8 cellular contexts compared by ENCODE assay signal in the genomic region with DNA sequence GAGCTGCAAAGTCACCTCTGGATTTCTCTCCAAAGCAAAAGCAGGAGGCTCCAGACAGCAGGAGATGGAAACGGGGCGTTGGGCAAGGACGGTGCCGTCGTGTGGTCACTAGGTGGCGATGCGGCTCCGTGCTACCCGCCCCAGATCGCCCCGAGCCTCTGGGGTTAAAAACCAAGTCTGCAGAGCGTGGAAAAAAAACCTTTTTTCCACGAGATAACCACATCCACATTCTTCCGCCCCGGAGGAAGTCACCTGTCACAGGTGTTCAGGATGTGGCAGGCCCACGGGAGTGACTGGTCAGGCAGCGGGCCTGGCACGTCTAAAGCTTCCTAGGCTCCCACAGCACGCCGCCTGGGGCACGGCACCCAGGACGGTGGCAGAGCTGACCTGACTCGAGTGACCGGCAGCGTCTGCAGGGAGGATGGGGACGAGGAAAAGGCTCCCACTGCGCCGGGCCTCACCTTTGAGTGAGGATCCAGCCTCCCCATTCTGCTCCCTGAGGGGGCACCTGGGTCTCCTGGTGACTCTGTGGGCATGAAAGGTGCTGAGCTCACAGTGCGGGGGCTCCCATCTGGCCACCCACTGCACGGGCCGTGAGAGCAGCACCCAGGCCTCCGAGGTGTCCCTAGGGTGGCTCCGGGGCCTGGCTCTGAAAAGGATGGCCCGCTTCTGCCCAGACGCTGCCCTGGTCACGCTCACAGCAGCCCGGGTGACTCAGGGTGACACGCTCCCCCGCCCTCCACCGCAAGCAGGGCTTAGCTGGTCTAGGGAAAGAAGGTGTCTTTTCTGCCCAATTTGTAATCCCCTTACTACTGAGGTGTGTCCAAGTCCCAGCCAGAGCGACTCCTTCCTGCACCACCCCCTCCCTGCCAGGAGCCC. TPM values are rescaled to one million over a fixed set of nuclear protein-coding genes. Genes with fewer than 3 reads are reported as not detected.
A peak's percentile ranks its signal among the peaks of the same experiment; 100 is the strongest.
DNase-seq lines count a peak whose midpoint lies in the region; ATAC-seq and TF ChIP-seq lines count a peak whose summit lies in the region.

No MANE protein-coding gene starts in this region.

- H3K4me3 Mint-ChIP-seq in Caco-2 (ENCODE audit: unreplicated experiment), result no peak overlapping the region

- DNase-seq in Caco-2, result peak; percentile 84 to 91
- peak; percentile 73 for DNase-seq in M059J (ENCODE audit: low read depth)
- DNase-seq in SK-N-SH, result peak; percentile 95
- DNase-seq in activated naive CD4-positive, alpha-beta T cell treated with Interleukin-2 at 50 U/mL for 16 hours, result peak; percentile 81
- peak; percentile 85 for DNase-seq in germinal center (ENCODE audit: low spot score)
- peak; percentile 69 to 86 (median 83) for DNase-seq in ovary
- peak; percentile 65 to 87 for DNase-seq in tibial artery

- BruUV-seq in Caco-2 (replicated peaks; lab: Mats Ljungman, UMichigan), result no TSS peak

- no peaks in the 10 kb centered on the region for H3K27me3 ChIP-seq in Caco-2 (replicated peaks; ENCODE audit: control insufficient read depth, insufficient read depth, low read length)
- no peaks in the 10 kb centered on the region for H3K27me3 ChIP-seq in SK-N-SH (ENCODE audit: insufficient read depth)
- H3K27me3 ChIP-seq in ovary, result no peaks in the 10 kb centered on the region
- no peaks in the 10 kb centered on the region for H3K27me3 ChIP-seq in tibial artery

- H3K9me3 ChIP-seq in Caco-2 (no peaks in the 10 kb centered on the region), SK-N-SH (no peaks in the 10 kb centered on the region), ovary (no peaks in the 10 kb centered on the region), tibial artery (no peaks in the 10 kb centered on the region)

- H3K9ac ChIP-seq in SK-N-SH, result no peak overlapping the region

- POLR2A ChIA-PET in Caco-2 (lab: Charles Lee) (interaction anchor here (0.5 to 1.3 kb wide), 2 partner anchors 25 to 255 kb away, joined by 3 to 5 read pairs; no protein-coding TSS in a partner anchor), SK-N-SH (lab: Yijun Ruan, JAX) (interaction anchor here (0.6 to 1.6 kb wide), 3 partner anchors 24 to 72 kb away, joined by 4 read pairs; no protein-coding TSS in a partner anchor)

- CTCF ChIA-PET in Caco-2 (lab: Charles Lee) (interaction anchor here (0.6 to 2.4 kb wide), 14 partner anchors 12 to 255 kb away, joined by 3 to 30 read pairs (median 4); no protein-coding TSS in a partner anchor), SK-N-SH (lab: Yijun Ruan, JAX) (interaction anchor here (0.5 to 7.1 kb wide), 80 partner anchors 9 to 669 kb away, joined by 3 to 110 read pairs (median 5); a partner anchor contains a TSS)

- no peak for TF ChIP-seq POLR2A in ovary (IDR thresholded peaks at IDR 0.05)

- intact Hi-C loops in Caco-2 (cut with micrococcal nuclease; ENCODE audit: unreplicated experiment), result loop anchor here (1.0 kb wide), 4 partner anchors 64 to 209 kb away; no protein-coding TSS in a partner anchor
- intact Hi-C loops in ovary (cut with DNase I), result loop anchor here (2.0 to 10.0 kb wide), 6 partner anchors 64 to 210 kb away; no protein-coding TSS in a partner anchor
- intact Hi-C loops in tibial artery (cut with DNase I; ENCODE audit: low total_unique reads), result loop anchor here (5.0 kb wide), 2 partner anchors 182 to 212 kb away; no protein-coding TSS in a partner anchor

- H3K4me1 ChIP-seq in Caco-2, result peaks cover 10% of the 10 kb centered on the region
- peaks cover 5 to 30% of the 10 kb centered on the region in 2 experiments; a peak in 3 of 4 replicates for H3K4me1 ChIP-seq in SK-N-SH (ENCODE audit: control insufficient read depth in 1 of 2, insufficient read depth in 2 of 2, low read depth in 1 of 2, low read length in 1 of 2)
- peaks cover 9% of the 10 kb centered on the region for H3K4me1 ChIP-seq in ovary (ENCODE audit: insufficient read depth)
- peaks cover 0 to 27% (median 21%) of the 10 kb centered on the region in 4 donors for H3K4me1 ChIP-seq in tibial artery

- H3K27ac Mint-ChIP-seq in Caco-2 (ENCODE audit: unreplicated experiment), result no peak overlapping the region

- H3K9me3 Mint-ChIP-seq in Caco-2 (ENCODE audit: unreplicated experiment), result no peaks in the 10 kb centered on the region

- 37% methylated on average over 38 of the region's 41 CpGs for WGBS in SK-N-SH (ENCODE audit: low lambda C conversion rate)
- 36 to 37% (median 37%) methylated on average over 41 of the region's 41 CpGs for WGBS in ovary, 3 donors

- TF ChIP-seq EP300 in SK-N-SH (IDR thresholded peaks at IDR 0.05; ENCODE audit: borderline replicate concordance in 1 of 2, low read depth in 1 of 2, low read length in 1 of 2) (no peak), ovary (IDR thresholded peaks at IDR 0.05) (no peak)

- H3K36me3 Mint-ChIP-seq in Caco-2 (ENCODE audit: insufficient read depth, unreplicated experiment), result peaks cover 64% of the 10 kb centered on the region

- no peak overlapping the region for H2AFZ ChIP-seq in SK-N-SH (ENCODE audit: low read depth)

- peak; percentile 96 to 97 for TF ChIP-seq CTCF in Caco-2 (IDR thresholded peaks at IDR 0.05; ENCODE audit: insufficient read depth in 1 of 2, low read depth in 1 of 2, low read length in 1 of 2, severe bottlenecking in 1 of 2, unreplicated experiment in 1 of 2)
- peak; percentile 99 for TF ChIP-seq CTCF in SK-N-SH (IDR thresholded peaks at IDR 0.05)
- TF ChIP-seq CTCF in ovary (IDR thresholded peaks at IDR 0.05), result peak; percentile 85 to 89 (median 89)
- TF ChIP-seq CTCF in tibial artery (IDR thresholded peaks at IDR 0.05), result peak; percentile 95

- H3F3A ChIP-seq in SK-N-SH (replicated peaks; ENCODE audit: insufficient read depth), result peaks cover 9% of the 10 kb centered on the region

- no peaks in the 10 kb centered on the region for H3K27me3 Mint-ChIP-seq in Caco-2 (ENCODE audit: insufficient read depth, unreplicated experiment)

- peak; percentile 69 for ATAC-seq in GM21576 (IDR thresholded peaks at IDR 0.05; ENCODE audit: unreplicated experiment)

- peaks cover 60% of the 10 kb centered on the region; the same call in 1 of the 2 replicates for H3K79me2 ChIP-seq in SK-N-SH (ENCODE audit: insufficient read depth)

- H3K9me2 ChIP-seq in SK-N-SH, result no peaks in the 10 kb centered on the region

- peak; percentile 98 for TF ChIP-seq RAD21 in SK-N-SH (IDR thresholded peaks at IDR 0.05; ENCODE audit: low read length)

- peaks cover 29% of the 10 kb centered on the region for H4K20me1 ChIP-seq in SK-N-SH (ENCODE audit: insufficient read depth)

- H3K36me3 ChIP-seq in Caco-2 (ENCODE audit: control insufficient read depth, insufficient read depth, low read length) (no peaks in the 10 kb centered on the region), SK-N-SH (replicated peaks in 1 of 2; ENCODE audit: control insufficient read depth in 1 of 2, insufficient read depth in 2 of 2, low read length in 1 of 2) (peaks cover 9 to 24% of the 10 kb centered on the region in 2 experiments), ovary (no peaks in the 10 kb centered on the region), tibial artery (peaks cover 4 to 31% (median 5%) of the 10 kb centered on the region in 3 donors)

- H3K4me3 ChIP-seq in Caco-2 (ENCODE audit: low read depth, low read length), result no peak overlapping the region
- H3K4me3 ChIP-seq in SK-N-SH (ENCODE audit: low read depth in 2 of 2, low read length in 1 of 2), result peak overlapping the region in 1 of 2 experiments; percentile 36; a peak in 1 of 4 replicates
- no peak overlapping the region for H3K4me3 ChIP-seq in ovary
- H3K4me3 ChIP-seq in tibial artery, result peak overlapping the region; percentile 47 to 49

- peak overlapping the region; percentile 48; the same call in 1 of the 2 replicates for H3K4me2 ChIP-seq in SK-N-SH

- no peaks in the 10 kb centered on the region for H3K4me1 Mint-ChIP-seq in Caco-2 (ENCODE audit: low read depth, unreplicated experiment)

- H3K27ac ChIP-seq in SK-N-SH (ENCODE audit: low read depth in 2 of 2, low read length in 1 of 2) (0 out of 4 replicates have a peak overlapping the region, but pooled peaks of 1 of the 2 experiments have one; percentile 1), ovary (no peak overlapping the region), tibial artery (peak overlapping the region; percentile 86 to 87)

TF ChIP-seq in SK-N-SH, 30 proteins besides CTCF, POLR2A, EP300 and RAD21 (continues in another document):
- TF ChIP-seq TAF1 (IDR thresholded peaks at IDR 0.05; ENCODE audit: borderline replicate concordance, low read depth, low read length) (no peak), SMC3 (IDR thresholded peaks at IDR 0.05; ENCODE audit: low read depth, low read length) (peak; percentile 96), RFX5 (IDR thresholded peaks at IDR 0.05; ENCODE audit: low read length) (no peak), CHD2 (IDR thresholded peaks at IDR 0.05; ENCODE audit: low read length, partially characterized antibody) (peak; percentile 49), RCOR1 (IDR thresholded peaks at IDR 0.05; ENCODE audit: low read length) (peak; percentile 64)
- TF ChIP-seq, protein P1, sequence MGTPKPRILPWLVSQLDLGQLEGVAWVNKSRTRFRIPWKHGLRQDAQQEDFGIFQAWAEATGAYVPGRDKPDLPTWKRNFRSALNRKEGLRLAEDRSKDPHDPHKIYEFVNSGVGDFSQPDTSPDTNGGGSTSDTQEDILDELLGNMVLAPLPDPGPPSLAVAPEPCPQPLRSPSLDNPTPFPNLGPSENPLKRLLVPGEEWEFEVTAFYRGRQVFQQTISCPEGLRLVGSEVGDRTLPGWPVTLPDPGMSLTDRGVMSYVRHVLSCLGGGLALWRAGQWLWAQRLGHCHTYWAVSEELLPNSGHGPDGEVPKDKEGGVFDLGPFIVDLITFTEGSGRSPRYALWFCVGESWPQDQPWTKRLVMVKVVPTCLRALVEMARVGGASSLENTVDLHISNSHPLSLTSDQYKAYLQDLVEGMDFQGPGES (IDR thresholded peaks at IDR 0.05; ENCODE audit: low read depth, low read length), result no peak
- TF ChIP-seq, protein P2, sequence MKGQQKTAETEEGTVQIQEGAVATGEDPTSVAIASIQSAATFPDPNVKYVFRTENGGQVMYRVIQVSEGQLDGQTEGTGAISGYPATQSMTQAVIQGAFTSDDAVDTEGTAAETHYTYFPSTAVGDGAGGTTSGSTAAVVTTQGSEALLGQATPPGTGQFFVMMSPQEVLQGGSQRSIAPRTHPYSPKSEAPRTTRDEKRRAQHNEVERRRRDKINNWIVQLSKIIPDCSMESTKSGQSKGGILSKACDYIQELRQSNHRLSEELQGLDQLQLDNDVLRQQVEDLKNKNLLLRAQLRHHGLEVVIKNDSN (IDR thresholded peaks at IDR 0.05; ENCODE audit: borderline replicate concordance, low read depth), result no peak

RNA-seq across cellular contexts. Expression of a gene that starts 18.7 kb away (rescaled TPM):
- 22.1 and 24.6 TPM in 2 replicates for total RNA-seq in Caco-2 (2022)
- 7.3 and 9.9 TPM in 2 replicates for total RNA-seq in M059J (2014; rRNA removed; shearing (Covaris generic))
- 5.7 and 6.0 TPM in 2 replicates for polyA plus RNA-seq in SK-N-SH (2012; rRNA removed)
- 2.1 and 3.7 TPM in 2 replicates for polyA plus RNA-seq in SK-N-SH (2012; cell fraction: cytosol; rRNA removed)
- polyA plus RNA-seq in SK-N-SH (2012; cell fraction: nucleus; rRNA removed), result 10.9 and 11.2 TPM in 2 replicates
- total RNA-seq in ovary, result 1 to 10 TPM; 2.1 to 8.8 (median 6.1) TPM
- 1 to 10 TPM; 1.3 to 1.9 TPM for polyA plus RNA-seq in ovary

RNA-seq across cellular contexts. Expression of a gene that starts 35.5 kb away (rescaled TPM):
- total RNA-seq in Caco-2 (2022) (3,565 and 4,201 TPM in 2 replicates), ovary (1,000 to 10,000 TPM; 1,260 to 4,608 (median 3,127) TPM)
- 4,982 and 5,940 TPM in 2 replicates for total RNA-seq in M059J (2014; rRNA removed; shearing (Covaris generic))
- polyA plus RNA-seq in SK-N-SH (2012; rRNA removed) (2,583 and 4,707 TPM in 2 replicates), ovary (1,000 to 10,000 TPM; 1,910 to 5,835 TPM)
- 3,036 and 4,390 TPM in 2 replicates for polyA plus RNA-seq in SK-N-SH (2012; cell fraction: cytosol; rRNA removed)
- 4,302 and 8,336 TPM in 2 replicates for polyA plus RNA-seq in SK-N-SH (2012; cell fraction: nucleus; rRNA removed)

Comparison
In these comparisons a context has a peak if more than half of its experiments do, and no peak if none do; other contexts are left out.
1. H3K4me3 ChIP-seq: peak in tibial artery (2 of 2); none in Caco-2 (single experiment) and ovary (single experiment).
2. H3K27ac ChIP-seq: peak in tibial artery (2 of 2); none in ovary (0 of 2).
3. Peak in every context shown above with its lines, with median percentiles within 50 percentile points of each other: DNase-seq and CTCF ChIP-seq.